ENCODE assay signal across 1 cellular context in genomic region chr1:201870397-201870796, GRCh38.
TF ChIP-seq lines count a peak whose summit lies in the region.

No MANE protein-coding gene starts in this region.

TF ChIP-seq in IMR-90, 13 proteins besides CTCF, POLR2A, EP300 and RAD21 (continued from another document):
- TF ChIP-seq SMC3 (IDR thresholded peaks at IDR 0.05; ENCODE audit: low read depth, low read length), result no peak
- no peak for TF ChIP-seq RFX5 (IDR thresholded peaks at IDR 0.05; ENCODE audit: low read depth, low read length)
- TF ChIP-seq CHD1 (IDR thresholded peaks at IDR 0.05; ENCODE audit: low read depth, low read length), result no peak
